Comparison of ENCODE assay signal across 10 cellular contexts in genomic region chr17:38897176-38897575, GRCh38. TPM values are rescaled to one million over a fixed set of nuclear protein-coding genes. Genes with fewer than 3 reads are reported as not detected.
DNase-seq lines count a peak whose midpoint lies in the region; ATAC-seq, FAIRE-seq and TF ChIP-seq lines count a peak whose summit lies in the region.
"Had no signal": no experiment of that assay in that cellular context is flagged by ENCODE, and none has a peak within 500 bp of the region (broad histone marks: within the 10 kb centered on the region; RNA-seq: fewer than 3 reads in every experiment).

No MANE protein-coding gene starts in this region.

- H3K36me3 ChIP-seq in GM23248 (ENCODE audit: low read depth) (peaks cover 52% of the 10 kb centered on the region), right atrium auricular region (peaks cover 31% of the 10 kb centered on the region), small intestine (ENCODE audit: control insufficient read depth in 2 of 2, insufficient read depth in 2 of 2, low read length in 2 of 2) (peaks cover 10 to 11% of the 10 kb centered on the region in 2 donors), H7 (replicated peaks; ENCODE audit: control insufficient read depth, insufficient read depth, low read length) (peaks cover 21% of the 10 kb centered on the region)

- H3F3A ChIP-seq in GM23248 (ENCODE audit: insufficient read depth), result peaks cover 70% of the 10 kb centered on the region

- FAIRE-seq in small intestine (lab: Jason Lieb, UNC) (no peak), GM12891 (lab: Jason Lieb, UNC) (no peak)

- in situ Hi-C loops in GM23248 (cut with MboI), result no loop called here

- H3K27me3 Mint-ChIP-seq in activated T-helper 17 cell treated with anti-CD3 and anti-CD28 coated beads, Interleukin-2, amount 50 U/mL, for 72 hours, result no peaks in the 10 kb centered on the region

- H3K9me3 Mint-ChIP-seq in activated T-helper 17 cell treated with anti-CD3 and anti-CD28 coated beads, Interleukin-2, amount 50 U/mL, for 72 hours, result no peaks in the 10 kb centered on the region

- no peak for ATAC-seq in activated T-helper 17 cell treated with anti-CD3 and anti-CD28 coated beads, Interleukin-2, amount 50 U/mL, for 72 hours (replicated peaks)

- DNase-seq in GM23248, result no peak
- peak; percentile 73 for DNase-seq in right atrium auricular region (ENCODE audit: low spot score)
- peak; percentile 78 for DNase-seq in small intestine
- no peak for DNase-seq in activated effector memory CD4-positive, alpha-beta T cell treated with anti-CD3 and anti-CD28 coated beads, Interleukin-2, amount 50 U/mL, for 16 hours
- DNase-seq in H7, result no peak
- no peak for DNase-seq in COLO829 (ENCODE audit: low spot score)
- no peak for DNase-seq in GM12891 (ENCODE audit: insufficient read length, low spot score)
- DNase-seq: activated gamma-delta T cell, Kasumi-1 had no signal

- no peak overlapping the region for H3K9ac ChIP-seq in GM23248

- no peak overlapping the region for H2AFZ ChIP-seq in GM23248

- WGBS in GM23248 (ENCODE audit: low coverage in 1 of 2, low lambda C conversion rate in 2 of 2, missing lambda C conversion rate in 2 of 2), 2 experiments, result 58 to 65% methylated on average over 6 of the region's 6 CpGs
- WGBS in small intestine, 3 donors, result 22 to 35% (median 33%) methylated on average over 6 of the region's 6 CpGs

- no peak for TF ChIP-seq POLR2A in GM12891 (IDR thresholded peaks at IDR 0.05; ENCODE audit: low read depth, low read length)

- no peaks in the 10 kb centered on the region for H3K27me3 ChIP-seq in GM23248 (replicated peaks; ENCODE audit: insufficient read depth)
- H3K27me3 ChIP-seq in right atrium auricular region, result no peaks in the 10 kb centered on the region
- H3K27me3 ChIP-seq in small intestine (ENCODE audit: control insufficient read depth in 2 of 2, insufficient read depth in 2 of 2, low read length in 2 of 2), result no peaks in the 10 kb centered on the region
- no peaks in the 10 kb centered on the region for H3K27me3 ChIP-seq in H7 (ENCODE audit: control insufficient read depth, insufficient read depth, low read length)

- no peaks in the 10 kb centered on the region for H3K9me2 ChIP-seq in GM23248 (ENCODE audit: insufficient read depth)

- H4K20me1 ChIP-seq in GM23248 (ENCODE audit: insufficient read depth), result peaks cover 14% of the 10 kb centered on the region

- no peak overlapping the region for H3K4me2 ChIP-seq in GM23248 (ENCODE audit: unreplicated experiment)

- H3K79me2 ChIP-seq in GM23248 (ENCODE audit: insufficient read depth), result peaks cover 88% of the 10 kb centered on the region

- H3K9me3 ChIP-seq in GM23248 (ENCODE audit: low read depth) (no peaks in the 10 kb centered on the region), right atrium auricular region (no peaks in the 10 kb centered on the region), small intestine (ENCODE audit: control insufficient read depth, low read depth) (no peaks in the 10 kb centered on the region)

- H3K4me3 ChIP-seq in GM23248 (no peak overlapping the region), right atrium auricular region (no peak overlapping the region), small intestine (ENCODE audit: low read depth in 1 of 2, low read length in 2 of 2) (no peak overlapping the region), H7 (ENCODE audit: insufficient read depth, low read depth, low read length) (no peak overlapping the region)

- H3K27ac ChIP-seq in GM23248 (0 out of 2 replicates have a peak overlapping the region, but pooled peaks have one; percentile 0), right atrium auricular region (peak overlapping the region; percentile 68 to 75), small intestine (ENCODE audit: low read depth in 1 of 2, low read length in 1 of 2) (peak overlapping the region; percentile 91)

- peak overlapping the region; percentile 87 for H3K27ac Mint-ChIP-seq in activated T-helper 17 cell treated with anti-CD3 and anti-CD28 coated beads, Interleukin-2, amount 50 U/mL, for 72 hours

- H3K4me3 Mint-ChIP-seq in activated T-helper 17 cell treated with anti-CD3 and anti-CD28 coated beads, Interleukin-2, amount 50 U/mL, for 72 hours, result peak overlapping the region; percentile 83

- H3K36me3 Mint-ChIP-seq in activated T-helper 17 cell treated with anti-CD3 and anti-CD28 coated beads, Interleukin-2, amount 50 U/mL, for 72 hours (ENCODE audit: low read depth), result peaks cover 76% of the 10 kb centered on the region

- H3K4me1 ChIP-seq in GM23248 (ENCODE audit: insufficient read depth) (peaks cover 15% of the 10 kb centered on the region), right atrium auricular region (peaks cover 0 to 88% of the 10 kb centered on the region in 2 donors), small intestine (ENCODE audit: control insufficient read depth in 2 of 2, insufficient read depth in 1 of 2, low read depth in 1 of 2, low read length in 1 of 2) (peaks cover 12 to 31% of the 10 kb centered on the region in 2 donors)

- TF ChIP-seq CTCF in right atrium auricular region (IDR thresholded peaks at IDR 0.05), result no peak

- peaks cover 28% of the 10 kb centered on the region for H3K4me1 Mint-ChIP-seq in activated T-helper 17 cell treated with anti-CD3 and anti-CD28 coated beads, Interleukin-2, amount 50 U/mL, for 72 hours

TF ChIP-seq in GM12891, 5 proteins besides CTCF, POLR2A, EP300 and RAD21:
- TF ChIP-seq POLR2AphosphoS5 (IDR thresholded peaks at IDR 0.05; ENCODE audit: low read depth, low read length) (no peak), POU2F2 (IDR thresholded peaks at IDR 0.05; ENCODE audit: low read depth, low read length) (no peak), PAX5 (IDR thresholded peaks at IDR 0.05; ENCODE audit: insufficient read depth, low read length, severe bottlenecking) (no peak), TAF1 (IDR thresholded peaks at IDR 0.05; ENCODE audit: low read depth, low read length) (no peak)
TF ChIP-seq in GM12891: peak in this region for 0.

RNA-seq across cellular contexts. Expression of gene LASP1, which starts 27.3 kb away (rescaled TPM):
- 207 and 250 TPM in 2 replicates for total RNA-seq in GM23248 (2014; rRNA removed; shearing (Covaris generic))
- polyA plus RNA-seq in GM23248 (2016; fragmentation: Nextera tagmentation; extraction: Ambion mirVana) (198 and 203 TPM in 2 replicates), small intestine (100 to 1,000 TPM; 152 to 257 (median 213) TPM)
- 100 to 1,000 TPM; 116 to 172 TPM for total RNA-seq in activated T-helper 17 cell treated with anti-CD3 and anti-CD28 coated beads, Interleukin-2, amount 50 U/mL, for 72 hours
- total RNA-seq in right atrium auricular region, result 10 to 100 TPM; 34.2 to 65.4 TPM
- total RNA-seq in H7 (2014; rRNA removed; shearing (Covaris generic)), result 122 and 149 TPM in 2 replicates
- 88.8 TPM for polyA plus RNA-seq in GM12891 (2012; ENCODE audit: low read depth, missing spikeins)

RNA-seq across cellular contexts. Expression of gene RPL23, which starts 43.7 kb away (rescaled TPM):
- total RNA-seq in GM23248 (2014; rRNA removed; shearing (Covaris generic)), result 516 and 553 TPM in 2 replicates
- polyA plus RNA-seq in GM23248 (2016; fragmentation: Nextera tagmentation; extraction: Ambion mirVana) (1,114 and 1,221 TPM in 2 replicates), small intestine (1,000 to 10,000 TPM; 1,251 to 3,207 (median 2,524) TPM)
- 1,000 to 10,000 TPM; 1,686 to 2,077 TPM for total RNA-seq in activated T-helper 17 cell treated with anti-CD3 and anti-CD28 coated beads, Interleukin-2, amount 50 U/mL, for 72 hours
- 100 to 1,000 TPM; 640 to 985 TPM for total RNA-seq in right atrium auricular region
- 1,201 and 1,441 TPM in 2 replicates for total RNA-seq in H7 (2014; rRNA removed; shearing (Covaris generic))
- 5,289 TPM for polyA plus RNA-seq in GM12891 (2012; ENCODE audit: low read depth, missing spikeins)

Comparison
In these comparisons a context has a peak if more than half of its experiments do, and no peak if none do; other contexts are left out.
1. DNase-seq: peak in right atrium auricular region (single experiment) and small intestine (single experiment); none in GM23248 (single experiment), activated effector memory CD4-positive, alpha-beta T cell treated with anti-CD3 and anti-CD28 coated beads, Interleukin-2, amount 50 U/mL, for 16 hours (single experiment), H7 (single experiment), COLO829 (single experiment) and GM12891 (single experiment).
2. H3K27ac ChIP-seq: peak in every context shown above with its lines; median percentile 91 in small intestine; 72 in right atrium auricular region; 0 in GM23248.